Comparison of ENCODE assay signal across 22 cellular contexts in the genomic region with DNA sequence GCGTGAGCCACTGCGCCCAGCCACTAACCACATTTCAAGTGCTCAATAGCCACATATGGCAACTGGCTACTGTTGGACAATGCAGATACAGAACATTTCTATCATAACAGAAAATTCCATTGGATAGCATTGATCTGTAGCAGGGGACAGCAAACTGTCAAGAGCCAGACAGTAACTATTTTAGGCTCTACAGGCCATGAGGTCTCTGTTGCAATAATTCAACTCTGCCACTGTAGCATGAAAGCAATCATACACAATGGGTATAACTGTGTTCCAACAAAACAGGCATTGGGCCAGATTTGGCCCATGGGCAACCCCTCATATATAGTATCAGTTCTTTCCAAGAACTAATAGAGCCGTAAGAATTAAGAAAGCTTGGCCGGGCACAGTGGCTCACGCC. TPM values are rescaled to one million over a fixed set of nuclear protein-coding genes. Genes with fewer than 3 reads are reported as not detected.
DNase-seq lines count a peak whose midpoint lies in the region; ATAC-seq and TF ChIP-seq lines count a peak whose summit lies in the region.
"Had no signal": no experiment of that assay in that cellular context is flagged by ENCODE, and none has a peak within 500 bp of the region (broad histone marks: within the 10 kb centered on the region; RNA-seq: fewer than 3 reads in every experiment).

No MANE protein-coding gene starts in this region.

- H3K9me3 ChIP-seq in left ventricle myocardium inferior (replicated peaks) (no peaks in the 10 kb centered on the region), adipocyte (ENCODE audit: control insufficient read depth, low read length) (no peaks in the 10 kb centered on the region), subcutaneous abdominal adipose tissue (ENCODE audit: control insufficient read depth in 5 of 5, low read length in 5 of 5) (no peaks in the 10 kb centered on the region)
- H3K9me3 ChIP-seq: A549; BLaER1 treated with 17β-estradiol and CSF1 and Interleukin-3, amounts not matched to agents 10 nM and 100 nM; HAP-1 had no signal

- H3K4me3 Mint-ChIP-seq in neural crest cell = peak overlapping the region; percentile 44

- H3K4me1 ChIP-seq in left ventricle myocardium inferior (peaks cover 35% of the 10 kb centered on the region), adipocyte (ENCODE audit: control insufficient read depth, insufficient read depth, low read length) (peaks cover 38% of the 10 kb centered on the region), subcutaneous abdominal adipose tissue (ENCODE audit: control insufficient read depth in 5 of 5, insufficient read depth in 5 of 5, low read length in 5 of 5) (peaks cover 9 to 35% (median 31%) of the 10 kb centered on the region in 5 donors)
- H3K4me1 ChIP-seq: A549, HAP-1 had no signal

- H3K4me3 ChIP-seq in left ventricle myocardium inferior (no peak overlapping the region), adipocyte (ENCODE audit: low read length) (no peak overlapping the region), subcutaneous abdominal adipose tissue (ENCODE audit: low read depth in 1 of 5, low read length in 5 of 5) (no peak overlapping the region)
- H3K4me3 ChIP-seq: A549; BLaER1 treated with 17β-estradiol and CSF1 and Interleukin-3, amounts not matched to agents 10 nM and 100 nM; GM12878; HAP-1; PC-9 had no signal

- ATAC-seq in left ventricle myocardium superior = peak; percentile 27
- no peak for ATAC-seq in GM21723 (IDR thresholded peaks at IDR 0.05; ENCODE audit: unreplicated experiment)
- ATAC-seq: A549, GM12878 had no signal

- H3K27me3 ChIP-seq in left ventricle myocardium inferior (ENCODE audit: low read depth) (no peaks in the 10 kb centered on the region), adipocyte (replicated peaks; ENCODE audit: control insufficient read depth, insufficient read depth, low read length) (no peaks in the 10 kb centered on the region), subcutaneous abdominal adipose tissue (ENCODE audit: control insufficient read depth in 5 of 5, insufficient read depth in 4 of 5, low read length in 5 of 5) (no peaks in the 10 kb centered on the region)
- H3K27me3 ChIP-seq: BLaER1 treated with 17β-estradiol and CSF1 and Interleukin-3, amounts not matched to agents 10 nM and 100 nM had no signal

- TF ChIP-seq POLR2A in erythroblast (IDR thresholded peaks at IDR 0.05; ENCODE audit: low read length) = no peak

- TF ChIP-seq CTCF in left ventricle myocardium inferior (IDR thresholded peaks at IDR 0.05; ENCODE audit: borderline replicate concordance) (no peak), neural crest cell (conservative IDR thresholded peaks at IDR 0.05) (no peak)

- H3K4me1 Mint-ChIP-seq in neural crest cell = peaks cover 24% of the 10 kb centered on the region

- DNase-seq in left ventricle myocardium superior (no peak), left ventricle myocardium inferior (no peak), adipocyte (ENCODE audit: low read depth) (no peak), neural crest cell (ENCODE audit: low read depth, low spot score) (no peak), T-helper 9 cell (no peak), erythroblast (lab: John Stamatoyannopoulos, UW) (no peak)
- DNase-seq: DMS 273 treated with DMSO at 0.1 percent for 48 hours, GDM1, IMR-90, Karpas-422, NCI-H1436, NCI-H2029, NCI-H2171 treated with DMSO at 0.1 percent for 48 hours, NCI-H446 treated with DMSO at 0.1 percent for 48 hours, NCI-H748 treated with DMSO at 0.1 percent for 48 hours, PC-9 had no signal

- H3K27ac ChIP-seq in left ventricle myocardium inferior (replicated peaks) (no peak overlapping the region), subcutaneous abdominal adipose tissue (ENCODE audit: low read depth, low read length) (peak overlapping the region; percentile 37)
- H3K27ac ChIP-seq: A549, PC-9 had no signal

- H3K27me3 Mint-ChIP-seq in neural crest cell (ENCODE audit: low read depth) = no peaks in the 10 kb centered on the region

- H3K36me3 Mint-ChIP-seq in neural crest cell (ENCODE audit: low read depth) = peaks cover 11% of the 10 kb centered on the region

- H3K9ac ChIP-seq in adipocyte (ENCODE audit: low read length) (peak overlapping the region; percentile 7), subcutaneous abdominal adipose tissue (ENCODE audit: low read length in 5 of 5) (no peak overlapping the region)
- H3K9ac ChIP-seq: BLaER1 treated with 17β-estradiol and CSF1 and Interleukin-3, amounts not matched to agents 10 nM and 100 nM had no signal

- no peaks in the 10 kb centered on the region for H3K9me3 Mint-ChIP-seq in neural crest cell

- H3K27ac Mint-ChIP-seq in neural crest cell (ENCODE audit: unreplicated experiment) = no peak overlapping the region

- intact Hi-C loops in left ventricle myocardium superior (cut with micrococcal nuclease) = no loop called here
- intact Hi-C loops in left ventricle myocardium inferior (cut with micrococcal nuclease) = no loop called here

- H3K36me3 ChIP-seq in left ventricle myocardium inferior (peaks cover 36% of the 10 kb centered on the region), adipocyte (ENCODE audit: control insufficient read depth, insufficient read depth, low read length, severe bottlenecking) (peaks cover 36% of the 10 kb centered on the region), subcutaneous abdominal adipose tissue (ENCODE audit: control insufficient read depth in 5 of 5, insufficient read depth in 5 of 5, low read length in 5 of 5) (peaks cover 6 to 37% (median 26%) of the 10 kb centered on the region in 5 donors)

RNA-seq across cellular contexts. Expression of gene CSRNP2, which starts 8.0 kb away (rescaled TPM):
- 18.8 TPM for total RNA-seq in left ventricle myocardium superior
- total RNA-seq in left ventricle myocardium inferior = 21.8 TPM
- 54.4 and 55.2 TPM in 2 replicates for total RNA-seq in neural crest cell

RNA-seq across cellular contexts. Expression of gene LETMD1, which starts 27.3 kb away (rescaled TPM):
- total RNA-seq in left ventricle myocardium superior (19.3 TPM), left ventricle myocardium inferior (20.6 TPM), neural crest cell (43.2 and 44.5 TPM in 2 replicates)

RNA-seq across cellular contexts. Expression of gene SLC11A2, which starts 49.2 kb away (rescaled TPM):
- total RNA-seq in left ventricle myocardium superior = 22.9 TPM
- total RNA-seq in left ventricle myocardium inferior = 25.1 TPM
- total RNA-seq in neural crest cell = 50.4 and 51.4 TPM in 2 replicates
